In genomic region chr3:101131767-101132166, GRCh38 we compare ENCODE assay signal across 27 cellular contexts.
A peak's percentile ranks its signal among the peaks of the same experiment; 100 is the strongest.
DNase-seq lines count a peak whose midpoint lies in the region; ATAC-seq, FAIRE-seq and TF ChIP-seq lines count a peak whose summit lies in the region.
"Had no signal": no experiment of that assay in that cellular context is flagged by ENCODE, and none has a peak within 500 bp of the region (broad histone marks: within the 10 kb centered on the region; RNA-seq: fewer than 3 reads in every experiment).

No MANE protein-coding gene starts in this region.

- H4K20me1 ChIP-seq in DOHH2 (ENCODE audit: control insufficient read depth, insufficient read depth, low read depth, low read length) (no peaks in the 10 kb centered on the region), HCT116 (ENCODE audit: insufficient read depth) (no peaks in the 10 kb centered on the region), PC-3 (ENCODE audit: low read length) (no peaks in the 10 kb centered on the region)

- BruUV-seq in HCT116 (replicated peaks; lab: Mats Ljungman, UMichigan) = no TSS peak
- BruUV-seq in PC-3 (replicated peaks; lab: Mats Ljungman, UMichigan) = no TSS peak

- H3K4me3 Mint-ChIP-seq in natural killer cell treated with Interleukin-12 subunit alpha and Interleukin-12 subunit beta and Interleukin-15 and Interleukin-18, amount 100 ng/mL, for 72 hours = no peak overlapping the region
- H3K4me3 Mint-ChIP-seq: activated CD4-positive, alpha-beta memory T cell treated with anti-CD3 and anti-CD28 coated beads for 36 hours; neural crest cell; stimulated activated naive CD8-positive, alpha-beta T cell treated with anti-CD3 and anti-CD28 coated beads, Interleukin-15, Interleukin-2, amounts not matched to agents 100 ng/mL and 50 ng/mL, for 24 hours; T-helper 17 cell had no signal

- H3K79me2 ChIP-seq in DOHH2 (ENCODE audit: control insufficient read depth, low read length) (no peaks in the 10 kb centered on the region), HCT116 (ENCODE audit: insufficient read depth, low read length) (no peaks in the 10 kb centered on the region), PC-3 (ENCODE audit: low read length) (no peaks in the 10 kb centered on the region)

- H3K36me3 ChIP-seq in DOHH2 (ENCODE audit: control insufficient read depth, low read length) = no peaks in the 10 kb centered on the region
- no peaks in the 10 kb centered on the region for H3K36me3 ChIP-seq in HCT116 (ENCODE audit: control insufficient read depth in 1 of 2, insufficient read depth in 2 of 2, low read length in 2 of 2)
- no peaks in the 10 kb centered on the region for H3K36me3 ChIP-seq in PC-3 (ENCODE audit: low read depth, low read length)
- H3K36me3 ChIP-seq: SJCRH30 had no signal

- peak; percentile 41 for TF ChIP-seq CTCF in DOHH2 (IDR thresholded peaks at IDR 0.05; ENCODE audit: low read depth, low read length, poor library complexity, severe bottlenecking)
- peak in 2 of 3 experiments; percentile 35 to 46; a peak in 3 of 6 replicates for TF ChIP-seq CTCF in HCT116 (IDR thresholded peaks at IDR 0.05 in 2 of 3, conservative IDR thresholded peaks at IDR 0.05 in 1 of 3; ENCODE audit: borderline replicate concordance in 1 of 3, insufficient read depth in 1 of 3, low read depth in 2 of 3, low read length in 2 of 3)
- peak; percentile 48 for TF ChIP-seq CTCF in PC-3 (conservative IDR thresholded peaks at IDR 0.05; ENCODE audit: low read depth, low read length)
- no peak for TF ChIP-seq CTCF in D721Med (IDR thresholded peaks at IDR 0.05; ENCODE audit: insufficient read depth, missing control alignments)

- no peaks in the 10 kb centered on the region for H3F3A ChIP-seq in DOHH2 (ENCODE audit: control insufficient read depth, insufficient read depth)
- no peaks in the 10 kb centered on the region for H3F3A ChIP-seq in PC-3 (ENCODE audit: low read length, unreplicated experiment)

- ATAC-seq in HCT116 = peak; percentile 73; the same call in 1 of the 2 replicates
- ATAC-seq in PC-3 = no peak
- ATAC-seq in natural killer cell treated with Interleukin-12 subunit alpha and Interleukin-12 subunit beta and Interleukin-15 and Interleukin-18, amount 100 ng/mL, for 72 hours = no peak
- ATAC-seq: activated naive CD4-positive, alpha-beta T cell treated with anti-CD3 and anti-CD28 coated beads, Interleukin-2, amount 50 U/mL, for 72 hours; foreskin keratinocyte; GM12878; left cardiac atrium; T-helper 17 cell had no signal

- H3K4me2 ChIP-seq in DOHH2 (ENCODE audit: low read length) (no peak overlapping the region), HCT116 (ENCODE audit: low read length) (no peak overlapping the region), PC-3 (ENCODE audit: low read length) (no peak overlapping the region)

- H3K4me1 ChIP-seq in DOHH2 (ENCODE audit: control insufficient read depth, low read length) (no peaks in the 10 kb centered on the region), HCT116 (ENCODE audit: control insufficient read depth in 1 of 2, insufficient read depth in 2 of 2, low read length in 2 of 2) (peaks cover 0 to 7% of the 10 kb centered on the region in 2 experiments; a peak in 2 of 4 replicates), PC-3 (ENCODE audit: insufficient read depth, low read length) (peaks cover 3% of the 10 kb centered on the region; the same call in 1 of the 2 replicates)

- FAIRE-seq in D721Med (lab: Jason Lieb, UNC) = no peak
- FAIRE-seq: GM12878 had no signal

- H3K4me1 Mint-ChIP-seq in natural killer cell treated with Interleukin-12 subunit alpha and Interleukin-12 subunit beta and Interleukin-15 and Interleukin-18, amount 100 ng/mL, for 72 hours (ENCODE audit: low read depth in 2 of 2) = peaks cover 8 to 10% of the 10 kb centered on the region in 2 donors
- H3K4me1 Mint-ChIP-seq: neural crest cell had no signal

- peaks cover 8 to 19% of the 10 kb centered on the region in 2 donors for H3K27me3 Mint-ChIP-seq in natural killer cell treated with Interleukin-12 subunit alpha and Interleukin-12 subunit beta and Interleukin-15 and Interleukin-18, amount 100 ng/mL, for 72 hours
- H3K27me3 Mint-ChIP-seq: progenitor cell of endocrine pancreas had no signal

- H3K27me3 ChIP-seq in DOHH2 (ENCODE audit: control insufficient read depth, low read length) (no peaks in the 10 kb centered on the region), HCT116 (ENCODE audit: insufficient read depth, low read length) (no peaks in the 10 kb centered on the region), PC-3 (ENCODE audit: low read length) (no peaks in the 10 kb centered on the region)
- H3K27me3 ChIP-seq: foreskin keratinocyte, SJCRH30 had no signal

- DNase-seq in HCT116 (ENCODE audit: low read depth, low spot score) = no peak
- peak; percentile 9 for DNase-seq in PC-3
- peak; percentile 3 for DNase-seq in iPS DF 19.7 (ENCODE audit: low read depth, low spot score)
- DNase-seq in D721Med (ENCODE audit: insufficient read length, low spot score) = no peak
- no peak for DNase-seq in NCI-H146 (lab: John Stamatoyannopoulos, UW)
- DNase-seq in natural killer cell treated with Interleukin-12 subunit alpha and Interleukin-12 subunit beta and Interleukin-15 and Interleukin-18, amount 100 ng/mL, for 72 hours (ENCODE audit: low spot score) = no peak
- no peak for DNase-seq in ureter (ENCODE audit: low spot score)
- DNase-seq: activated CD4-positive, alpha-beta memory T cell treated with anti-CD3 and anti-CD28 coated beads for 36 hours; activated T-cell treated with anti-CD3 and anti-CD28 coated beads, Interleukin-2, amount 50 U/mL, for 48 hours; foreskin keratinocyte; hippocampal formation; KBM-7; left cardiac atrium; NCI-H1105 treated with DMSO at 0.1 percent for 48 hours; NCI-H526; OCI-M1; SJCRH30; stimulated activated CD4-positive, alpha-beta T cell treated with anti-CD3 and anti-CD28 coated beads, Interleukin-1b, Interleukin-23, amount 100 ng/mL, for 48 hours; T-helper 17 cell; trophoblast cell had no signal

- H2AFZ ChIP-seq in HCT116 (ENCODE audit: low read depth, low read length, poor library complexity, severe bottlenecking) (no peak overlapping the region), PC-3 (ENCODE audit: low read length) (no peak overlapping the region)

- no peak overlapping the region for H3K4me3 ChIP-seq in DOHH2 (ENCODE audit: low read length)
- H3K4me3 ChIP-seq in HCT116 (replicated peaks in 1 of 2; ENCODE audit: low read depth in 1 of 2, low read length in 2 of 2) = no peak overlapping the region
- H3K4me3 ChIP-seq in PC-3 (ENCODE audit: low read length) = no peak overlapping the region
- H3K4me3 ChIP-seq: coronary artery, GM12878, SJCRH30 had no signal

- H3K9me3 Mint-ChIP-seq in natural killer cell treated with Interleukin-12 subunit alpha and Interleukin-12 subunit beta and Interleukin-15 and Interleukin-18, amount 100 ng/mL, for 72 hours = peaks cover 10% of the 10 kb centered on the region
- H3K9me3 Mint-ChIP-seq: activated CD4-positive, alpha-beta memory T cell treated with anti-CD3 and anti-CD28 coated beads for 36 hours; neural crest cell had no signal

- TF ChIP-seq POLR2A in HCT116 (IDR thresholded peaks at IDR 0.05; ENCODE audit: borderline replicate concordance, extremely low read depth, insufficient read depth, insufficient read length) = no peak

- peaks cover 4% of the 10 kb centered on the region for H3K36me3 Mint-ChIP-seq in natural killer cell treated with Interleukin-12 subunit alpha and Interleukin-12 subunit beta and Interleukin-15 and Interleukin-18, amount 100 ng/mL, for 72 hours
- H3K36me3 Mint-ChIP-seq: activated CD4-positive, alpha-beta memory T cell treated with anti-CD3 and anti-CD28 coated beads for 36 hours had no signal

- TF ChIP-seq RAD21 in HCT116 (IDR thresholded peaks at IDR 0.05; ENCODE audit: low read depth) = no peak

- no peaks in the 10 kb centered on the region for H3K9me3 ChIP-seq in DOHH2 (ENCODE audit: control insufficient read depth, insufficient read depth, low read length)
- H3K9me3 ChIP-seq in HCT116 (ENCODE audit: control insufficient read depth in 1 of 2, insufficient read depth in 1 of 2, low read depth in 1 of 2, low read length in 2 of 2) = no peaks in the 10 kb centered on the region
- H3K9me3 ChIP-seq in PC-3 (ENCODE audit: low read length) = no peaks in the 10 kb centered on the region

- H3K9me2 ChIP-seq in DOHH2 (replicated peaks; ENCODE audit: control insufficient read depth, low read length) (no peaks in the 10 kb centered on the region), HCT116 (ENCODE audit: insufficient read depth) (no peaks in the 10 kb centered on the region), PC-3 (replicated peaks; ENCODE audit: low read length) (no peaks in the 10 kb centered on the region)

- CTCF ChIA-PET in HCT116 (lab: Charles Lee) (interaction anchor here (1.2 kb wide), 1 partner anchor 64 kb away, joined by 4 read pairs; no protein-coding TSS in a partner anchor), PC-3 (lab: Charles Lee) (no interaction called here)

- H3K27ac Mint-ChIP-seq in natural killer cell treated with Interleukin-12 subunit alpha and Interleukin-12 subunit beta and Interleukin-15 and Interleukin-18, amount 100 ng/mL, for 72 hours = no peak overlapping the region
- H3K27ac Mint-ChIP-seq: activated CD4-positive, alpha-beta memory T cell treated with anti-CD3 and anti-CD28 coated beads for 36 hours; activated naive CD4-positive, alpha-beta T cell treated with anti-CD3 and anti-CD28 coated beads, Interleukin-2, amount 50 U/mL, for 72 hours; progenitor cell of endocrine pancreas; stimulated activated naive CD8-positive, alpha-beta T cell treated with anti-CD3 and anti-CD28 coated beads, Interleukin-15, Interleukin-2, amounts not matched to agents 100 ng/mL and 50 ng/mL, for 24 hours; T-helper 17 cell had no signal

- RAD21 ChIA-PET in HCT116 (lab: Charles Lee; ENCODE audit: low non-redundant PET in 1 of 2, low total read pairs in 2 of 2, uncharacterized antibody in 2 of 2, unreplicated experiment in 2 of 2) = no interaction called here

- intact Hi-C loops in HCT116 (cut with micrococcal nuclease) (no loop called here), PC-3 (cut with micrococcal nuclease) (no loop called here)

- no peak overlapping the region for H3K9ac ChIP-seq in HCT116 (ENCODE audit: low read length)
- no peak overlapping the region for H3K9ac ChIP-seq in PC-3 (ENCODE audit: low read length)

- H3K27ac ChIP-seq in DOHH2 (ENCODE audit: low read depth, low read length) (no peak overlapping the region), HCT116 (ENCODE audit: low read depth, low read length) (no peak overlapping the region), PC-3 (ENCODE audit: low read length) (no peak overlapping the region)
- H3K27ac ChIP-seq: coronary artery, foreskin keratinocyte, SJCRH30 had no signal

- POLR2A ChIA-PET in HCT116 (lab: Charles Lee) = no interaction called here
- POLR2A ChIA-PET in PC-3 (lab: Charles Lee; ENCODE audit: unreplicated experiment) = no interaction called here

TF ChIP-seq in HCT116, 20 proteins besides CTCF, POLR2A, EP300 and RAD21:
- no peak for TF ChIP-seq EZH2 (IDR thresholded peaks at IDR 0.05)

Comparison
In these comparisons a context has a peak if more than half of its experiments do, and no peak if none do; other contexts are left out.
1. DNase-seq: peak in PC-3 (single experiment) and iPS DF 19.7 (single experiment); none in HCT116 (single experiment), D721Med (single experiment), NCI-H146 (single experiment), natural killer cell treated with Interleukin-12 subunit alpha and Interleukin-12 subunit beta and Interleukin-15 and Interleukin-18, amount 100 ng/mL, for 72 hours (single experiment) and ureter (single experiment).